16 cellular contexts compared by ENCODE assay signal in the genomic region with DNA sequence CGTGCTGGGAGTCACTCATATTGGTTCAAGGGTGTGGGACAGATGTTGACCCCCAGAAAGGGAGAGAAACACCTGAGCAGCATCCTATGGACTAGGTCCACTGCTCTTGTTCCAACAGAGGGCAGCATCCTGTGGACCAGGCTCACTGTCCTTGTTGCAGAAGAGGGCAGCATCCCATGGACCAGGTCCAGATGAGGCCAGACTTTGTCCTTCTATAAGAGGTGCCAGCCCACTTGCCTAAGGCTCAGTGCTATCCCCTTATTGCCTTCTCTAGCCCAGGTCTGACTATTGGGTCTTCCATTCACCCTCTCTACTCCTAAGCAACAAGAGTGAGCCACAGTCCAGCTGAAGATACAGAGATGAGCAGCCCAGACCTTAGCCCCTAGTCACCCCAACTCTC.
A peak's percentile ranks its signal among the peaks of the same experiment; 100 is the strongest.
DNase-seq lines count a peak whose midpoint lies in the region; ATAC-seq and TF ChIP-seq lines count a peak whose summit lies in the region.
"Had no signal": no experiment of that assay in that cellular context is flagged by ENCODE, and none has a peak within 500 bp of the region (broad histone marks: within the 10 kb centered on the region; RNA-seq: fewer than 3 reads in every experiment).

No MANE protein-coding gene starts in this region.

- H3K4me3 ChIP-seq in coronary artery: no peak overlapping the region
- H3K4me3 ChIP-seq: GM23338 had no signal

- CTCF ChIA-PET in activated CD8-positive, alpha-beta memory T cell treated with anti-CD3 and anti-CD28 coated beads, Interleukin-2, amount 10 ng/mL, durations not matched to agents 7 days and 5 days (lab: Charles Lee): no interaction called here

- H3K9me3 Mint-ChIP-seq in activated CD8-positive, alpha-beta memory T cell treated with anti-CD3 and anti-CD28 coated beads, Interleukin-2, amount 10 ng/mL, durations not matched to agents 7 days and 5 days (ENCODE audit: low read depth): no peaks in the 10 kb centered on the region
- H3K9me3 Mint-ChIP-seq in progenitor cell of endocrine pancreas (ENCODE audit: low read depth): no peaks in the 10 kb centered on the region
- H3K9me3 Mint-ChIP-seq: CD4-positive, alpha-beta T cell; GM23338 had no signal

- no peak for ATAC-seq in activated CD8-positive, alpha-beta memory T cell treated with anti-CD3 and anti-CD28 coated beads, Interleukin-2, amount 10 ng/mL, durations not matched to agents 7 days and 5 days
- ATAC-seq in HG03280 (IDR thresholded peaks at IDR 0.05; ENCODE audit: unreplicated experiment): no peak
- ATAC-seq: GM23338 had no signal

- peak; percentile 33 for DNase-seq in activated CD8-positive, alpha-beta memory T cell treated with anti-CD3 and anti-CD28 coated beads, Interleukin-2, amount 10 ng/mL, durations not matched to agents 7 days and 5 days
- DNase-seq in activated CD8-positive, alpha-beta memory T cell treated with anti-CD3 and anti-CD28 coated beads, Interleukin-2, amount 50 U/mL, for 4 hours: no peak
- DNase-seq in AG20443 (ENCODE audit: low spot score) (peak; percentile 4), coronary artery (ENCODE audit: low spot score) (peak; percentile 35), progenitor cell of endocrine pancreas (ENCODE audit: low spot score, unreplicated experiment) (peak; percentile 3), nucleus accumbens (lab: John Stamatoyannopoulos, UW) (no peak), NCI-H526 treated with DMSO at 0.1 percent for 48 hours (lab: John Stamatoyannopoulos, UW) (no peak)
- DNase-seq: 8988T; C1 segment of cervical spinal cord; Calu3; CD4-positive, alpha-beta T cell; DMS79; EL had no signal

- no peaks in the 10 kb centered on the region for H3K36me3 Mint-ChIP-seq in activated CD8-positive, alpha-beta memory T cell treated with anti-CD3 and anti-CD28 coated beads, Interleukin-2, amount 10 ng/mL, durations not matched to agents 7 days and 5 days
- no peaks in the 10 kb centered on the region for H3K36me3 Mint-ChIP-seq in progenitor cell of endocrine pancreas (ENCODE audit: insufficient read depth)

- H3K4me3 Mint-ChIP-seq in activated CD8-positive, alpha-beta memory T cell treated with anti-CD3 and anti-CD28 coated beads, Interleukin-2, amount 10 ng/mL, durations not matched to agents 7 days and 5 days: no peak overlapping the region
- H3K4me3 Mint-ChIP-seq in progenitor cell of endocrine pancreas (ENCODE audit: low read depth): no peak overlapping the region
- H3K4me3 Mint-ChIP-seq: B cell; CD4-positive, alpha-beta T cell; GM23338 had no signal

- no peak overlapping the region for H3K27ac ChIP-seq in coronary artery

- H3K27me3 Mint-ChIP-seq in activated CD8-positive, alpha-beta memory T cell treated with anti-CD3 and anti-CD28 coated beads, Interleukin-2, amount 10 ng/mL, durations not matched to agents 7 days and 5 days: no peaks in the 10 kb centered on the region
- H3K27me3 Mint-ChIP-seq in progenitor cell of endocrine pancreas: peaks cover 4% of the 10 kb centered on the region

- no peak overlapping the region for H3K27ac Mint-ChIP-seq in activated CD8-positive, alpha-beta memory T cell treated with anti-CD3 and anti-CD28 coated beads, Interleukin-2, amount 10 ng/mL, durations not matched to agents 7 days and 5 days
- no peak overlapping the region for H3K27ac Mint-ChIP-seq in progenitor cell of endocrine pancreas
- H3K27ac Mint-ChIP-seq: B cell; CD4-positive, alpha-beta T cell; GM23338 had no signal

- H3K4me1 Mint-ChIP-seq in activated CD8-positive, alpha-beta memory T cell treated with anti-CD3 and anti-CD28 coated beads, Interleukin-2, amount 10 ng/mL, durations not matched to agents 7 days and 5 days: no peaks in the 10 kb centered on the region
- peaks cover 4% of the 10 kb centered on the region for H3K4me1 Mint-ChIP-seq in progenitor cell of endocrine pancreas (ENCODE audit: low read depth)
- H3K4me1 Mint-ChIP-seq: B cell had no signal

- TF ChIP-seq CTCF in coronary artery (IDR thresholded peaks at IDR 0.05) (no peak), progenitor cell of endocrine pancreas (IDR thresholded peaks at IDR 0.05; ENCODE audit: unreplicated experiment) (no peak)

Comparison
In these comparisons a context has a peak if more than half of its experiments do, and no peak if none do; other contexts are left out.
1. DNase-seq: peak in activated CD8-positive, alpha-beta memory T cell treated with anti-CD3 and anti-CD28 coated beads, Interleukin-2, amount 10 ng/mL, durations not matched to agents 7 days and 5 days (single experiment), AG20443 (single experiment), coronary artery (single experiment) and progenitor cell of endocrine pancreas (single experiment); none in activated CD8-positive, alpha-beta memory T cell treated with anti-CD3 and anti-CD28 coated beads, Interleukin-2, amount 50 U/mL, for 4 hours (single experiment), nucleus accumbens (0 of 56) and NCI-H526 treated with DMSO at 0.1 percent for 48 hours (single experiment).